In the genomic region with DNA sequence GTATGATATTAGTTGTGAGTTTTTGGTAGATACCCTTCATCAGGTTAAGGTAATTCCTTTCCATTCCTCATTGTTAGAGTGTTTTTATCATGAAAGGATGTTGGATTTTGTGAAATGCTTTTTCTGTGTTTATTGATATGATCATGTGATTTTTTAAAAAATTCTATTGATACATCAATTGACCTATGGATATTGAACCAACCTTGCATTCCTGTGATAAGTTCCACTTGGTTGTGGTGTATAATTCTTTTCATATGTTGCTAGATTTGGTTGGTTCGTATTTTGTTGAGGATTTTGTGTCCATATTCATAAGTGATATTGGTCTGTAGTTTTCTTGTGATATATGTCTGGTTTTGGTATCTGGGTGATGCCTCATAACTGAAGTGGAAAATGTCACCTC, we compare ENCODE assay signal across 18 cellular contexts.
"Had no signal": no experiment of that assay in that cellular context is flagged by ENCODE, and none has a peak within 500 bp of the region (broad histone marks: within the 10 kb centered on the region; RNA-seq: fewer than 3 reads in every experiment).

No MANE protein-coding gene starts in this region.

- H3K27me3 Mint-ChIP-seq: activated B cell treated with CpG ODN at 0.5 μM for 24 hours; activated CD4-positive, alpha-beta T cell treated with anti-CD3 and anti-CD28 coated beads, Interleukin-2, amount 10 ng/mL, durations not matched to agents 24 days and 14 days; activated T-helper 17 cell treated with anti-CD3 and anti-CD28 coated beads, Interleukin-2, amount 50 U/mL, for 72 hours; memory B cell; naive thymus-derived CD4-positive, alpha-beta T cell; stimulated activated naive B cell treated with anti-CD40 and anti-IgM and Interleukin-4, amounts not matched to agents 10 μg/mL and 1 μg/mL and 100 μg/mL, for 72 hours had no signal

- H3K4me3 ChIP-seq: coronary artery, mucosa of descending colon, thyroid gland had no signal

- DNase-seq: activated B cell treated with CpG ODN at 0.5 μM for 24 hours; activated CD4-positive, alpha-beta T cell treated with anti-CD3 and anti-CD28 coated beads, Interleukin-2, amount 10 ng/mL, durations not matched to agents 24 days and 14 days; activated naive CD4-positive, alpha-beta T cell treated with anti-CD3 and anti-CD28 coated beads, Interleukin-2, amount 50 U/mL, for 16 hours; amniotic stem cell; head of caudate nucleus; kidney glomerular epithelial cell; left ventricle myocardium superior; mucosa of descending colon; stimulated activated CD4-positive, alpha-beta T cell treated with anti-CD3 and anti-CD28 coated beads, Interleukin-4, amount 100 ng/mL, for 1 hour; stimulated activated naive B cell treated with anti-CD40 and anti-IgM and Interleukin-4, amounts not matched to agents 10 μg/mL and 1 μg/mL and 100 μg/mL, for 72 hours; thyroid gland had no signal

- ATAC-seq: activated T-helper 17 cell treated with anti-CD3 and anti-CD28 coated beads, Interleukin-2, amount 50 U/mL, for 72 hours; left ventricle myocardium superior; mucosa of descending colon; naive thymus-derived CD4-positive, alpha-beta T cell; stimulated activated naive B cell treated with anti-CD40 and anti-IgM and Interleukin-4, amounts not matched to agents 10 μg/mL and 1 μg/mL and 100 μg/mL, for 72 hours had no signal

- H3K4me3 Mint-ChIP-seq: activated B cell treated with CpG ODN at 0.5 μM for 24 hours; activated CD4-positive, alpha-beta T cell treated with anti-CD3 and anti-CD28 coated beads, Interleukin-2, amount 10 ng/mL, durations not matched to agents 24 days and 14 days; activated T-helper 17 cell treated with anti-CD3 and anti-CD28 coated beads, Interleukin-2, amount 50 U/mL, for 72 hours; memory B cell; naive thymus-derived CD4-positive, alpha-beta T cell; stimulated activated naive B cell treated with anti-CD40 and anti-IgM and Interleukin-4, amounts not matched to agents 10 μg/mL and 1 μg/mL and 100 μg/mL, for 72 hours had no signal

- H3K27ac ChIP-seq: coronary artery, thyroid gland had no signal

- H3K27me3 ChIP-seq: thyroid gland had no signal

- FAIRE-seq: endothelial cell of umbilical vein, frontal cortex, TTC549 had no signal

- H3K9me3 ChIP-seq: thyroid gland had no signal

- H3K27ac Mint-ChIP-seq: activated B cell treated with CpG ODN at 0.5 μM for 24 hours; activated CD4-positive, alpha-beta T cell treated with anti-CD3 and anti-CD28 coated beads, Interleukin-2, amount 10 ng/mL, durations not matched to agents 24 days and 14 days; activated T-helper 17 cell treated with anti-CD3 and anti-CD28 coated beads, Interleukin-2, amount 50 U/mL, for 72 hours; memory B cell had no signal

- H3K4me1 ChIP-seq: thyroid gland had no signal
